Comparison of ENCODE assay signal across 9 cellular contexts in the genomic region with DNA sequence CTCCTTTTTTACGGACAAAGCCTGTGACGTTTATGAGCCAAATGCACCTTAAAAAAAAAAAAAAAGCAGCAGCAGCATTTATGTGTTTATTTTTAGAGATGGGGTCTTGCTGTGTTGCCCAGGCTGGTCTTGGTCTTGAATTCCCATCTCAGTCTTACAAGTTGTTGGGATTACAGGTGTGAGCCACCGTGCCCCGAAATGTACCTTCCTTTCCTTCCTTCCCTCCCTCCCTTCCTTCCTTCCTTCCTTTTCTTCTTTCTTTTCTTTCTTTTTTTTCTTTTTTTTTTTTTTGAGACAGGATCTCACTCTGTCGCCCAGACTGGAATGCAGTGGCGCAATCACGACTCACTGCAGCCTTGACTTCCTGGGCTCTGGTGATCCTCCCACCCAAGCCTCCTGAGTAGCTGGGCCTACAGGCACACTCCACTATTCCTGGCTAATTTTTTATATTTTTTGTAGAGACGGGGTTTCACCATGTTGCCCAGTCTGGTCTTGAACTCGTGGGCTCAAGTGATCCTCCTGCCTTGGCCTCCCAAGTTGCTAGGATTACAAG. TPM values are rescaled to one million over a fixed set of nuclear protein-coding genes. Genes with fewer than 3 reads are reported as not detected.
DNase-seq lines count a peak whose midpoint lies in the region; ATAC-seq, FAIRE-seq and TF ChIP-seq lines count a peak whose summit lies in the region.
"Not testable (repeated sequence)": the region's sequence is repeated elsewhere in the genome, so short reads cannot be mapped to it uniquely, and the experiment has no call there.
"Had no signal": no experiment of that assay in that cellular context is flagged by ENCODE, and none has a peak within 500 bp of the region (broad histone marks: within the 10 kb centered on the region; RNA-seq: fewer than 3 reads in every experiment).

No MANE protein-coding gene starts in this region.

- not testable (repeated sequence) for TF ChIP-seq CTCF in A549 (IDR thresholded peaks at IDR 0.05); PC-9 (conservative IDR thresholded peaks at IDR 0.05); bronchial epithelial cell (IDR thresholded peaks at IDR 0.05; ENCODE audit: insufficient read depth, low read length, severe bottlenecking); fibroblast of pulmonary artery (IDR thresholded peaks at IDR 0.05; ENCODE audit: low read length, missing control alignments); kidney epithelial cell (IDR thresholded peaks at IDR 0.05; ENCODE audit: insufficient read depth, low read length, poor library complexity, severe bottlenecking)

- peaks cover 20 to 24% of the 10 kb centered on the region in 2 donors for H3K27me3 Mint-ChIP-seq in stimulated activated naive B cell treated with anti-CD40 and anti-IgM and Interleukin-4, amounts not matched to agents 10 μg/mL and 1 μg/mL and 100 μg/mL, for 72 hours

- DNase-seq in A549 (ENCODE audit: low read depth in 1 of 2, low spot score in 1 of 2) (peak in 1 of 2 experiments; percentile 31), GM23248 (peak; percentile 45), LHCN-M2 (ENCODE audit: low read depth) (peak; percentile 7), PC-9 (peak; percentile 44 to 62), bronchial epithelial cell (ENCODE audit: low read depth) (peak; percentile 49), fibroblast of pulmonary artery (ENCODE audit: low read depth) (peak; percentile 54), kidney epithelial cell (ENCODE audit: low read depth) (peak; percentile 5)
- not testable (repeated sequence) for DNase-seq in stimulated activated naive B cell treated with anti-CD40 and anti-IgM and Interleukin-4, amounts not matched to agents 10 μg/mL and 1 μg/mL and 100 μg/mL, for 72 hours

- not testable (repeated sequence) for H2AFZ ChIP-seq in GM23248, PC-9

- FAIRE-seq in A549 (lab: Jason Lieb, UNC); bronchial epithelial cell (lab: Jason Lieb, UNC): not testable (repeated sequence)

- not testable (repeated sequence) for H3K4me3 ChIP-seq in A549; GM23248; bronchial epithelial cell (ENCODE audit: low read depth, low read length); fibroblast of pulmonary artery (replicated peaks; ENCODE audit: low read depth, low read length); kidney epithelial cell (ENCODE audit: low read depth, low read length)
- peak overlapping the region; percentile 39; the same call in 1 of the 2 replicates for H3K4me3 ChIP-seq in PC-9

- H3K4me1 ChIP-seq in A549 (peaks cover 11% of the 10 kb centered on the region), PC-9 (replicated peaks; ENCODE audit: insufficient read depth) (peaks cover 43% of the 10 kb centered on the region)
- H3K4me1 ChIP-seq in GM23248 (ENCODE audit: insufficient read depth): not testable (repeated sequence)

- ATAC-seq in A549; stimulated activated naive B cell treated with anti-CD40 and anti-IgM and Interleukin-4, amounts not matched to agents 10 μg/mL and 1 μg/mL and 100 μg/mL, for 72 hours (replicated peaks): not testable (repeated sequence)

- H3F3A ChIP-seq in GM23248 (ENCODE audit: insufficient read depth): not testable (repeated sequence)
- peaks cover 34% of the 10 kb centered on the region for H3F3A ChIP-seq in PC-9 (ENCODE audit: insufficient read depth, low read depth)

- in situ Hi-C loops in GM23248 (cut with MboI): not testable (repeated sequence)

- not testable (repeated sequence) for H3K27me3 ChIP-seq in GM23248 (replicated peaks; ENCODE audit: insufficient read depth); PC-9 (ENCODE audit: insufficient read depth, low read depth); bronchial epithelial cell (ENCODE audit: control insufficient read depth, insufficient read depth, low read length); kidney epithelial cell (ENCODE audit: control insufficient read depth, insufficient read depth, low read length)

- not testable (repeated sequence) for H3K9me3 ChIP-seq in A549; GM23248 (ENCODE audit: low read depth); PC-9 (ENCODE audit: insufficient read depth, low read depth)

- CTCF ChIA-PET in A549 (lab: Yijun Ruan, JAX): interaction anchor here (1.1 to 4.9 kb wide), 4 partner anchors 13 to 248 kb away, joined by 4 to 32 read pairs (median 6); no protein-coding TSS in a partner anchor
- CTCF ChIA-PET in PC-9 (lab: Charles Lee): interaction anchor here (0.7 kb wide), 1 partner anchor 1834 kb away, joined by 4 read pairs; no protein-coding TSS in a partner anchor

- H3K27ac ChIP-seq in A549 (peak overlapping the region in 1 of 2 experiments; percentile 64; a peak in 3 of 6 replicates), PC-9 (peak overlapping the region; percentile 95)
- H3K27ac ChIP-seq in GM23248: not testable (repeated sequence)

- H3K36me3 ChIP-seq in GM23248 (ENCODE audit: low read depth); PC-9 (ENCODE audit: low read depth); bronchial epithelial cell (ENCODE audit: control insufficient read depth, insufficient read depth, low read length); kidney epithelial cell (ENCODE audit: control insufficient read depth, insufficient read depth, low read length): not testable (repeated sequence)

- H3K4me2 ChIP-seq in A549: peak overlapping the region; percentile 46
- H3K4me2 ChIP-seq in GM23248 (ENCODE audit: unreplicated experiment): not testable (repeated sequence)
- H3K4me2 ChIP-seq in PC-9: peak overlapping the region; percentile 83

- not testable (repeated sequence) for H3K4me3 Mint-ChIP-seq in stimulated activated naive B cell treated with anti-CD40 and anti-IgM and Interleukin-4, amounts not matched to agents 10 μg/mL and 1 μg/mL and 100 μg/mL, for 72 hours

- TF ChIP-seq POLR2A in A549 (IDR thresholded peaks at IDR 0.05; ENCODE audit: low read length): not testable (repeated sequence)

- not testable (repeated sequence) for H3K79me2 ChIP-seq in GM23248 (ENCODE audit: insufficient read depth); PC-9 (ENCODE audit: low read depth)

- TSS peak; percentile 17 for BruUV-seq in PC-9 (replicated peaks; lab: Mats Ljungman, UMichigan)

- not testable (repeated sequence) for TF ChIP-seq EP300 in A549 (IDR thresholded peaks at IDR 0.05)

- not testable (repeated sequence) for H3K36me3 Mint-ChIP-seq in stimulated activated naive B cell treated with anti-CD40 and anti-IgM and Interleukin-4, amounts not matched to agents 10 μg/mL and 1 μg/mL and 100 μg/mL, for 72 hours

- not testable (repeated sequence) for TF ChIP-seq RAD21 in A549 (conservative IDR thresholded peaks at IDR 0.05 in 1 of 2, IDR thresholded peaks at IDR 0.05 in 1 of 2)

- intact Hi-C loops in PC-9 (cut with micrococcal nuclease; ENCODE audit: unreplicated experiment): loop anchor here (5.0 kb wide), 1 partner anchor 43 kb away; no protein-coding TSS in a partner anchor

- H4K20me1 ChIP-seq in GM23248 (ENCODE audit: insufficient read depth); PC-9 (ENCODE audit: insufficient read depth): not testable (repeated sequence)

- H3K9me3 Mint-ChIP-seq in stimulated activated naive B cell treated with anti-CD40 and anti-IgM and Interleukin-4, amounts not matched to agents 10 μg/mL and 1 μg/mL and 100 μg/mL, for 72 hours: not testable (repeated sequence)

- POLR2A ChIA-PET in A549 (lab: Yijun Ruan, JAX): not testable (repeated sequence)
- POLR2A ChIA-PET in PC-9 (lab: Charles Lee; ENCODE audit: unreplicated experiment): interaction anchor here (0.7 kb wide), 2 partner anchors 192 to 413 kb away, joined by 4 to 20 read pairs; no protein-coding TSS in a partner anchor

- not testable (repeated sequence) for H3K9ac ChIP-seq in GM23248

- WGBS in A549 (ENCODE audit: missing lambda C conversion rate): 61% methylated on average over 9 of the region's 9 CpGs
- 77 to 80% methylated on average over 9 of the region's 9 CpGs for WGBS in GM23248 (ENCODE audit: low coverage in 1 of 2, low lambda C conversion rate in 2 of 2, missing lambda C conversion rate in 2 of 2), 2 experiments

- H3K4me1 Mint-ChIP-seq in stimulated activated naive B cell treated with anti-CD40 and anti-IgM and Interleukin-4, amounts not matched to agents 10 μg/mL and 1 μg/mL and 100 μg/mL, for 72 hours: not testable (repeated sequence)

- peak overlapping the region; percentile 42 for H3K27ac Mint-ChIP-seq in stimulated activated naive B cell treated with anti-CD40 and anti-IgM and Interleukin-4, amounts not matched to agents 10 μg/mL and 1 μg/mL and 100 μg/mL, for 72 hours

- H3K9me2 ChIP-seq in GM23248 (ENCODE audit: insufficient read depth); PC-9 (ENCODE audit: insufficient read depth): not testable (repeated sequence)

RNA-seq across cellular contexts. Expression of gene KDM6B, which starts 24.1 kb away (rescaled TPM):
- polyA plus RNA-seq in A549 (2011; rRNA removed) (1.3 and 3.3 TPM in 2 replicates), A549 (2017; fragmentation: RNase III; extraction: RNeasy Plus Mini Kit Qiagen cat#74134 plus additional on column Dnase treatment) (7.6 to 10.2 TPM (median 8.8 TPM) in 3 replicates), GM23248 (2016; fragmentation: Nextera tagmentation; extraction: Ambion mirVana) (1.6 and 2.3 TPM in 2 replicates)
- polyA plus RNA-seq in A549 (2012; cell fraction: cytosol; rRNA removed): 1.8 and 2.7 TPM in 2 replicates
- 9.4 and 11.6 TPM in 2 replicates for polyA plus RNA-seq in A549 (2012; cell fraction: nucleus; rRNA removed)
- 10.8 and 14.7 TPM in 2 replicates for polyA minus RNA-seq in A549 (2011; rRNA and poly(A)+ RNA removed)
- 0.76 and 1.3 TPM in 2 replicates for total RNA-seq in GM23248 (2014; rRNA removed; shearing (Covaris generic))
- total RNA-seq in LHCN-M2 (2014; rRNA removed) (1.8 and 2.1 TPM in 2 replicates), PC-9 (2021) (41.3 and 41.8 TPM in 2 replicates), bronchial epithelial cell (2.9 and 6.0 TPM in 2 replicates), kidney epithelial cell (15.6 and 20.4 TPM in 2 replicates)
- 2.7 TPM for polyA plus RNA-seq in LHCN-M2 (2012)

RNA-seq across cellular contexts. Expression of gene TMEM88, which starts 45.0 kb away (rescaled TPM):
- polyA plus RNA-seq in A549 (2011; rRNA removed) (0.48 and 0.57 TPM in 2 replicates), A549 (2017; fragmentation: RNase III; extraction: RNeasy Plus Mini Kit Qiagen cat#74134 plus additional on column Dnase treatment) (0.17 to 0.73 TPM (median 0.33 TPM) in 3 replicates), GM23248 (2016; fragmentation: Nextera tagmentation; extraction: Ambion mirVana) (0.23 TPM in 1 of 2 replicates, not detected in the other)
- 0.29 and 0.44 TPM in 2 replicates for polyA plus RNA-seq in A549 (2012; cell fraction: cytosol; rRNA removed)
- polyA plus RNA-seq in A549 (2012; cell fraction: nucleus; rRNA removed): 11.6 and 16.8 TPM in 2 replicates
- polyA minus RNA-seq in A549 (2011; rRNA and poly(A)+ RNA removed): 0.54 TPM in 1 of 2 replicates, not detected in the other
- total RNA-seq in GM23248 (2014; rRNA removed; shearing (Covaris generic)): not detected in 2 replicates
- total RNA-seq in LHCN-M2 (2014; rRNA removed) (1.1 TPM in 1 of 2 replicates, not detected in the other), PC-9 (2021) (3.1 and 3.4 TPM in 2 replicates), bronchial epithelial cell (0.64 TPM in 1 of 2 replicates, not detected in the other), kidney epithelial cell (3.5 and 4.3 TPM in 2 replicates)
- polyA plus RNA-seq in LHCN-M2 (2012): 0.24 TPM
- polyA plus RNA-seq: CD4-positive, alpha-beta memory T cell had no signal

RNA-seq across cellular contexts. Expression of gene NAA38, which starts 47.5 kb away (rescaled TPM):
- polyA plus RNA-seq in A549 (2011; rRNA removed) (98.9 and 102 TPM in 2 replicates), A549 (2017; fragmentation: RNase III; extraction: RNeasy Plus Mini Kit Qiagen cat#74134 plus additional on column Dnase treatment) (268 to 287 TPM (median 275 TPM) in 3 replicates), GM23248 (2016; fragmentation: Nextera tagmentation; extraction: Ambion mirVana) (185 and 196 TPM in 2 replicates)
- 518 TPM in 2 replicates for polyA plus RNA-seq in A549 (2012; cell fraction: cytosol; rRNA removed)
- polyA plus RNA-seq in A549 (2012; cell fraction: nucleus; rRNA removed): 332 and 388 TPM in 2 replicates
- polyA minus RNA-seq in A549 (2011; rRNA and poly(A)+ RNA removed): 18.6 and 32.8 TPM in 2 replicates
- total RNA-seq in GM23248 (2014; rRNA removed; shearing (Covaris generic)): 70.4 and 71.5 TPM in 2 replicates
- total RNA-seq in LHCN-M2 (2014; rRNA removed) (80.8 and 89.6 TPM in 2 replicates), PC-9 (2021) (159 and 176 TPM in 2 replicates), bronchial epithelial cell (36.6 and 47.5 TPM in 2 replicates), kidney epithelial cell (50.5 and 51.0 TPM in 2 replicates)
- polyA plus RNA-seq in LHCN-M2 (2012): 230 TPM

RNA-seq across cellular contexts. Expression of gene CYB5D1, which starts 47.9 kb away (rescaled TPM):
- 17.7 and 20.4 TPM in 2 replicates for polyA plus RNA-seq in A549 (2011; rRNA removed)
- polyA plus RNA-seq in A549 (2012; cell fraction: cytosol; rRNA removed): 15.8 and 19.3 TPM in 2 replicates
- polyA plus RNA-seq in A549 (2012; cell fraction: nucleus; rRNA removed): 16.0 and 16.3 TPM in 2 replicates
- polyA plus RNA-seq in A549 (2017; fragmentation: RNase III; extraction: RNeasy Plus Mini Kit Qiagen cat#74134 plus additional on column Dnase treatment): 26.4 to 28.2 TPM (median 28.1 TPM) in 3 replicates
- polyA minus RNA-seq in A549 (2011; rRNA and poly(A)+ RNA removed): 10.9 and 13.0 TPM in 2 replicates
- 11.0 and 20.6 TPM in 2 replicates for total RNA-seq in GM23248 (2014; rRNA removed; shearing (Covaris generic))
- 8.6 and 9.9 TPM in 2 replicates for polyA plus RNA-seq in GM23248 (2016; fragmentation: Nextera tagmentation; extraction: Ambion mirVana)
- total RNA-seq in LHCN-M2 (2014; rRNA removed): 5.6 and 7.8 TPM in 2 replicates
- polyA plus RNA-seq in LHCN-M2 (2012): 4.1 TPM
- 14.3 and 22.0 TPM in 2 replicates for total RNA-seq in PC-9 (2021)
- total RNA-seq in bronchial epithelial cell: 6.5 and 9.0 TPM in 2 replicates
- total RNA-seq in kidney epithelial cell: 5.3 and 7.4 TPM in 2 replicates
